Comparison of ENCODE assay signal across 1 cellular context in the genomic region with DNA sequence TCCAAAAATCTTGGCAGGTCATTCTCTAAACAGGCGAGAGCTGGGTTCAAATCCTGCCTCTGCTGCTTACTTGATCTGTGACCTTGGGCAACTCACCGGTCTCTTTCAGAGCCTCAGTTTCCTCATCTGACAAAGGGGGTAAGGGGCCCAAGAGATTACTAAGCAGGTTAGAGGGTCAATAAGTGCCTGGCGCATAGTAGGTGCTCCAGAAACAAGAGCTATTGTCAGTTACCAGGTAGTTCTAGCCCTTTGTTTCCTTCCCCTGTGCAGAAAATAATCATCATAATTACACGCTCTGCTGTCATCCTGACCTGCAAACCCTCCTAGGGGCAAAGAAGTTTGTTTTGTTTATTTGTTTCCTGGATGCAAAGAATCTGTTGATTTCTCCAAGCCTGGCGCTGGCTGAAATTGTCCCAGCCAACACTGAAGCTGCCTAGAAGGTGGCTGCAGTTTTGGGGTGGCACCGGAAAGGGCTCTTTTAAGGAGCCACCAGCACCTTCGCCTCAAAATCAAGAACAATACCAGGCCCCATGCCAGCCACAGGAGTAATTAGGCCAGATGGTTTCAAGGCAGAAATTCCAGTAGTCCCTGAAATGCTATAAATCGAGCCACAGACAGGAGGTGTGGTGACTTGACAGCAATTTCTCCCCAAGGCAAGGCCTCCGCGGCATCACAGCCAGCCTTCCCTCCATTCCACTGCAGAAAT.
TF ChIP-seq lines count a peak whose summit lies in the region.

No MANE protein-coding gene starts in this region.

TF ChIP-seq in GM12878, 131 proteins besides CTCF, POLR2A, EP300 and RAD21:
- TF ChIP-seq DPF2 (IDR thresholded peaks at IDR 0.05), result 0 out of 2 replicates have a peak, but pooled peaks have one; percentile 19
- TF ChIP-seq BHLHE40 (IDR thresholded peaks at IDR 0.05; ENCODE audit: borderline replicate concordance in 1 of 2, low read depth in 2 of 2, low read length in 1 of 2), result no peak
